Comparison of ENCODE assay signal across 11 cellular contexts in genomic region chr7:138287549-138287948, GRCh38.
"Had no signal": no experiment of that assay in that cellular context is flagged by ENCODE, and none has a peak within 500 bp of the region (broad histone marks: within the 10 kb centered on the region; RNA-seq: fewer than 3 reads in every experiment).

No MANE protein-coding gene starts in this region.

- H3K4me2 ChIP-seq: GM23338 had no signal

- DNase-seq: GM23248, GOT3, H7, H9, HCEC 1CT, HFFc6 had no signal

- H3K4me1 Mint-ChIP-seq: GM23338, H9 had no signal

- ATAC-seq: GM23338, HCT116 had no signal

- H2AFZ ChIP-seq: GM23248, GM23338 had no signal

- H3K9ac ChIP-seq: GM23248 had no signal

- H3K27ac Mint-ChIP-seq: GM23338, H9, HFFc6 had no signal

- H3K4me3 ChIP-seq: GM23248, GM23338, HAP-1 had no signal

- H3K36me3 ChIP-seq: HAP-1 had no signal

- H3K27ac ChIP-seq: GM23248 had no signal

- H3K4me3 Mint-ChIP-seq: GM23338, H9, HFFc6 had no signal

- FAIRE-seq: H1, H54 had no signal
